ENCODE assay signal across 14 cellular contexts in the genomic region with DNA sequence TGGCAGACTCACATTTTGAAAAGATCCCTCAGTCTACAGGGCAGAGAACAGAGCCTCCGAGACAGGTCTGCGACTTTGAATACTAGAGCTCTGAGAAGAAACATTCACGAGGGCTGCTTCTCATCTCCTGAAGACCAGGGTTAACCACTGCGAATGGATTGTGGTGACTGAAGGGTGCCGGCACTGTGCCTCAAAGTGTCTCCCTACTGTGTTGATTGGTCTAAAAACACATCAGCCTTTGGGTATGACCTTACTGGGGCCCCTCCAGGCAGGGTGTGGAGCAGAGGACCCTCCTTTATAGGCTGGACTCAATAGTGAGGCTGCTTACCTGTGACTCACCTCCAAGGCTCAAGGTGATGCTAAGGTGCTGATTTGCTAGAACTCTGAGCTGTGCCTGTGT.
"Had no signal": no experiment of that assay in that cellular context is flagged by ENCODE, and none has a peak within 500 bp of the region (broad histone marks: within the 10 kb centered on the region; RNA-seq: fewer than 3 reads in every experiment).

No MANE protein-coding gene starts in this region.

- H3K9me3 Mint-ChIP-seq: natural killer cell treated with Interleukin-12 subunit alpha and Interleukin-12 subunit beta and Interleukin-15 and Interleukin-18, amount 100 ng/mL, for 72 hours; stimulated activated naive B cell treated with anti-CD40 and anti-IgM and Interleukin-4, amounts not matched to agents 10 μg/mL and 1 μg/mL and 100 μg/mL, for 72 hours had no signal

- H3K27me3 Mint-ChIP-seq: natural killer cell treated with Interleukin-12 subunit alpha and Interleukin-12 subunit beta and Interleukin-15 and Interleukin-18, amount 100 ng/mL, for 72 hours; stimulated activated naive B cell treated with anti-CD40 and anti-IgM and Interleukin-4, amounts not matched to agents 10 μg/mL and 1 μg/mL and 100 μg/mL, for 72 hours; T-helper 17 cell had no signal

- H3K27ac Mint-ChIP-seq: stimulated activated naive B cell treated with anti-CD40 and anti-IgM and Interleukin-4, amounts not matched to agents 10 μg/mL and 1 μg/mL and 100 μg/mL, for 72 hours; T-helper 17 cell had no signal

- ATAC-seq: left lobe of liver; natural killer cell treated with Interleukin-12 subunit alpha and Interleukin-12 subunit beta and Interleukin-15 and Interleukin-18, amount 100 ng/mL, for 72 hours; stimulated activated naive B cell treated with anti-CD40 and anti-IgM and Interleukin-4, amounts not matched to agents 10 μg/mL and 1 μg/mL and 100 μg/mL, for 72 hours; T-helper 17 cell had no signal

- H3K4me3 Mint-ChIP-seq: natural killer cell treated with Interleukin-12 subunit alpha and Interleukin-12 subunit beta and Interleukin-15 and Interleukin-18, amount 100 ng/mL, for 72 hours; stimulated activated naive B cell treated with anti-CD40 and anti-IgM and Interleukin-4, amounts not matched to agents 10 μg/mL and 1 μg/mL and 100 μg/mL, for 72 hours; T-helper 17 cell had no signal

- DNase-seq: activated CD4-positive, CD25-positive, alpha-beta regulatory T cell treated with anti-CD3 and anti-CD28 coated beads, Interleukin-2, amount 50 U/mL, for 72 hours; activated gamma-delta T cell; cerebellar nuclear complex; cortex of kidney; hypothalamus; sigmoid colon; SJCRH30; stimulated activated CD4-positive, alpha-beta T cell treated with anti-CD3 and anti-CD28 coated beads, Interleukin-4, amount 100 ng/mL, for 4 hours; stimulated activated naive B cell treated with anti-CD40 and anti-IgM and Interleukin-4, amounts not matched to agents 10 μg/mL and 1 μg/mL and 100 μg/mL, for 72 hours; substantia nigra; T-helper 17 cell; tibial artery had no signal
